ENCODE assay signal across 16 cellular contexts in the genomic region with DNA sequence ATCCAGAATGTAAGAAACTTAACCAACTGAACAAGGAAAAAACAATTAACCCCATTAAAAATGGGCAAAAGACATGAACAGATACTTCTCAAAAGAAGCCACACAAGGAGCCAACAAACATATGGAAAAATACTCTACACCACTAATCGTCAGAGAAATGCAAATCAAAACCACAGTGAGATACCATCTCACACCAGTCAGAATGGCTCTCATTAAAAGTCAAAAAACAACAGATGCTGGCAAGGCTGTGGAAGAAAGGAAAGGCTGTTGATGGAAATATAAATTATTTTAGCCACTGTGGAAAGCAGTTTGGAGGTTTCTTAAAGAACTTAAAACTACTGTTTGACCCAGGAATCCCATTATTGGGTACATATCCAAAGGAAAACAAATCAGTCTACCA. TPM values are rescaled to one million over a fixed set of nuclear protein-coding genes. Genes with fewer than 3 reads are reported as not detected.
DNase-seq lines count a peak whose midpoint lies in the region; ATAC-seq and TF ChIP-seq lines count a peak whose summit lies in the region.
"Had no signal": no experiment of that assay in that cellular context is flagged by ENCODE, and none has a peak within 500 bp of the region (broad histone marks: within the 10 kb centered on the region; RNA-seq: fewer than 3 reads in every experiment).

No MANE protein-coding gene starts in this region.

- H3K9me3 ChIP-seq in A673 (ENCODE audit: low read depth, low read length, poor library complexity, severe bottlenecking), result no peaks in the 10 kb centered on the region
- H3K9me3 ChIP-seq: BLaER1 had no signal

- intact Hi-C loops in A673 (cut with micrococcal nuclease; ENCODE audit: unreplicated experiment), result no loop called here

- H3K4me3 ChIP-seq in A673 (ENCODE audit: low read depth, low read length, poor library complexity, severe bottlenecking), result no peak overlapping the region
- H3K4me3 ChIP-seq: BLaER1 had no signal

- DNase-seq in A673 (ENCODE audit: low spot score) (peak; percentile 31), DMS 273 (lab: John Stamatoyannopoulos, UW; ENCODE audit: unreplicated experiment) (peak; percentile 85), M059J (ENCODE audit: low read depth) (peak; percentile 37), RPMI7951 (ENCODE audit: low read depth) (peak; percentile 50), dedifferentiated amniotic fluid mesenchymal stem cell (ENCODE audit: extremely low spot score) (no peak), erythroblast (lab: John Stamatoyannopoulos, UW) (no peak)
- DNase-seq: ACHN; CD4-positive, alpha-beta memory T cell; GDM1; GOT3; H7; HFFc6 had no signal

- H3K27ac ChIP-seq in A673 (ENCODE audit: low read depth, low read length, poor library complexity, severe bottlenecking), result no peak overlapping the region
- H3K27ac ChIP-seq: BLaER1, HL-60 had no signal

- peaks cover 14% of the 10 kb centered on the region for H3K4me1 ChIP-seq in A673 (ENCODE audit: insufficient read depth, low read length, poor library complexity, severe bottlenecking)
- H3K4me1 ChIP-seq: BLaER1 had no signal

- POLR2A ChIA-PET in A673 (lab: Charles Lee; ENCODE audit: low non-redundant PET), result no interaction called here

- no peaks in the 10 kb centered on the region for H3K36me3 ChIP-seq in A673 (ENCODE audit: insufficient read depth, low read length, poor library complexity, severe bottlenecking)
- H3K36me3 ChIP-seq: BLaER1 had no signal

- TF ChIP-seq POLR2A in erythroblast (IDR thresholded peaks at IDR 0.05; ENCODE audit: low read length), result no peak

- TF ChIP-seq CTCF in A673 (conservative IDR thresholded peaks at IDR 0.05; ENCODE audit: low read depth, low read length), result no peak

- ATAC-seq in GM18511 (IDR thresholded peaks at IDR 0.05; ENCODE audit: unreplicated experiment), result no peak
- ATAC-seq: HCT116 had no signal

- no peaks in the 10 kb centered on the region for H3K27me3 ChIP-seq in A673 (replicated peaks; ENCODE audit: insufficient read depth, low read depth, low read length, poor library complexity)
- H3K27me3 ChIP-seq: BLaER1 had no signal

- CTCF ChIA-PET in A673 (lab: Charles Lee), result no interaction called here

- BruUV-seq in A673 (replicated peaks; lab: Mats Ljungman, UMichigan), result no TSS peak

RNA-seq across cellular contexts. Expression of a gene that starts 51.2 kb away (rescaled TPM):
- 23.8 and 24.2 TPM in 2 replicates for total RNA-seq in A673 (2021)
- 80.4 and 84.8 TPM in 2 replicates for total RNA-seq in M059J (2014; rRNA removed; shearing (Covaris generic))
- 18.3 and 24.1 TPM in 2 replicates for total RNA-seq in RPMI7951 (2014; rRNA removed; shearing (Covaris generic))
- total RNA-seq: CD4-positive, alpha-beta memory T cell had no signal

Comparison
In these comparisons a context has a peak if more than half of its experiments do, and no peak if none do; other contexts are left out.
1. DNase-seq: peak in A673 (single experiment), DMS 273 (single experiment), M059J (single experiment) and RPMI7951 (single experiment); none in dedifferentiated amniotic fluid mesenchymal stem cell (single experiment) and erythroblast (0 of 2).